Comparison of ENCODE assay signal across 8 cellular contexts in genomic region chr3:184379375-184380209, GRCh38. TPM values are rescaled to one million over a fixed set of nuclear protein-coding genes. Genes with fewer than 3 reads are reported as not detected.
DNase-seq lines count a peak whose midpoint lies in the region; ATAC-seq, FAIRE-seq and TF ChIP-seq lines count a peak whose summit lies in the region.

Gene CHRD, plus strand, starts transcription at chr3:184380054. Its CDS starts 265 bp downstream, at chr3:184380319.

- in situ Hi-C loops in G401 (cut with HindIII; ENCODE audit: low sequenced_read_pairs): no loop called here

- H3K36me3 ChIP-seq in RWPE2 (ENCODE audit: low read depth): no peaks in the 10 kb centered on the region
- H3K36me3 ChIP-seq in neural cell (ENCODE audit: insufficient read depth, low read length): no peaks in the 10 kb centered on the region

- TF ChIP-seq POLR2A in GM12892 (IDR thresholded peaks at IDR 0.05; ENCODE audit: low read depth, low read length): no peak

- no peaks in the 10 kb centered on the region for H3K9me2 ChIP-seq in neural cell (ENCODE audit: insufficient read depth, low read length)

- no peaks in the 10 kb centered on the region for H3K4me1 ChIP-seq in RWPE2 (ENCODE audit: insufficient read depth, poor library complexity, severe bottlenecking)

- no peak; the same call in 2 of the 3 replicates for ATAC-seq in RWPE2 (ENCODE audit: low read depth)

- no peak within 1 kb of the TSS for H3K27ac ChIP-seq in AG04450 (ENCODE audit: low read depth, low read length)
- H3K27ac ChIP-seq in RWPE2 (ENCODE audit: poor library complexity, severe bottlenecking): no peak within 1 kb of the TSS
- H3K27ac ChIP-seq in neural cell (ENCODE audit: low read length): no peak within 1 kb of the TSS

- POLR2A ChIA-PET in AG04450 (lab: Yijun Ruan, JAX): interaction anchor here (0.6 kb wide), 1 partner anchor 439 kb away, joined by 3 read pairs; no protein-coding TSS in a partner anchor

- no peak within 1 kb of the TSS for H3K4me2 ChIP-seq in neural cell (ENCODE audit: low read length)

- TF ChIP-seq EP300 in neural cell (conservative IDR thresholded peaks at IDR 0.05; ENCODE audit: poor library complexity, severe bottlenecking): no peak

- H4K20me1 ChIP-seq in neural cell (ENCODE audit: insufficient read depth): no peaks in the 10 kb centered on the region

- no peaks in the 10 kb centered on the region for H3F3A ChIP-seq in neural cell (ENCODE audit: insufficient read depth, low read length, poor library complexity, severe bottlenecking)

- CTCF ChIA-PET in AG04450 (lab: Charles Lee): no interaction called here

- FAIRE-seq in GM12892 (lab: Jason Lieb, UNC): no peak

- no peak for TF ChIP-seq CTCF in AG04450 (IDR thresholded peaks at IDR 0.05; ENCODE audit: low read depth, low read length)
- TF ChIP-seq CTCF in RWPE2 (IDR thresholded peaks at IDR 0.05; ENCODE audit: poor library complexity, severe bottlenecking): no peak
- TF ChIP-seq CTCF in fibroblast of mammary gland (conservative IDR thresholded peaks at IDR 0.05; ENCODE audit: control insufficient read depth, insufficient read depth, low read depth, low read length): no peak
- TF ChIP-seq CTCF in neural cell (IDR thresholded peaks at IDR 0.05; ENCODE audit: poor library complexity, severe bottlenecking): no peak

- H3K27me3 ChIP-seq in AG04450 (ENCODE audit: control insufficient read depth, insufficient read depth, low read length) (peaks cover 67% of the 10 kb centered on the region), RWPE2 (ENCODE audit: insufficient read depth, poor library complexity, severe bottlenecking) (peaks cover 47% of the 10 kb centered on the region), neural cell (ENCODE audit: insufficient read depth, low read depth, low read length) (peaks cover 39% of the 10 kb centered on the region)

- no peak for TF ChIP-seq RAD21 in neural cell (conservative IDR thresholded peaks at IDR 0.05)

- DNase-seq in AG04450 (ENCODE audit: low read depth, low spot score) (no peak), RWPE2 (ENCODE audit: low spot score) (no peak), fibroblast of mammary gland (ENCODE audit: low read depth) (no peak), SK-N-DZ (ENCODE audit: low spot score) (no peak), G401 (ENCODE audit: low spot score) (no peak), GM12892 (ENCODE audit: insufficient read length) (no peak)
- DNase-seq in effector CD4-positive, alpha-beta T cell: no peak

- H2AFZ ChIP-seq in neural cell (ENCODE audit: low read depth, low read length): no peak within 1 kb of the TSS

- H3K4me3 ChIP-seq in AG04450 (ENCODE audit: low read depth, low read length) (peak within 1 kb of the TSS; percentile 31; the same call in 1 of the 2 replicates), RWPE2 (ENCODE audit: severe bottlenecking) (peak within 1 kb of the TSS; percentile 37), fibroblast of mammary gland (ENCODE audit: control insufficient read depth, low read depth, low read length) (peak within 1 kb of the TSS; percentile 7), neural cell (ENCODE audit: low read length) (peak within 1 kb of the TSS; percentile 65)

- no peaks in the 10 kb centered on the region for H3K79me2 ChIP-seq in neural cell (replicated peaks; ENCODE audit: insufficient read depth, low read length)

- peak within 1 kb of the TSS; percentile 49 for H3K9ac ChIP-seq in neural cell (ENCODE audit: low read length)

- H3K9me3 ChIP-seq in AG04450 (ENCODE audit: control insufficient read depth, insufficient read depth, low read length) (no peaks in the 10 kb centered on the region; the same call in 1 of the 2 replicates), RWPE2 (ENCODE audit: severe bottlenecking) (no peaks in the 10 kb centered on the region), neural cell (ENCODE audit: low read length) (no peaks in the 10 kb centered on the region)

TF ChIP-seq in neural cell, 6 proteins besides CTCF, POLR2A, EP300 and RAD21:
- TF ChIP-seq POLR2AphosphoS5 (IDR thresholded peaks at IDR 0.05) (no peak), EZH2 (IDR thresholded peaks at IDR 0.05; ENCODE audit: borderline replicate concordance, insufficient read depth, low read length, poor library complexity, severe bottlenecking) (no peak), MXI1 (conservative IDR thresholded peaks at IDR 0.05; ENCODE audit: poor library complexity, severe bottlenecking) (no peak)
TF ChIP-seq in neural cell: peak in this region for 0.

RNA-seq across cellular contexts. Expression of gene CHRD, which starts in this region (rescaled TPM):
- polyA plus RNA-seq in AG04450 (2011; rRNA removed) (0.11 and 0.12 TPM in 2 replicates), neural cell (2.9 and 4.8 TPM in 2 replicates)
- 0.09 and 0.14 TPM in 2 replicates for polyA minus RNA-seq in AG04450 (2011; rRNA and poly(A)+ RNA removed)
- polyA minus RNA-seq in neural cell: 0.93 and 1.9 TPM in 2 replicates
- 6.1 and 15.3 TPM in 2 replicates for polyA plus RNA-seq in SK-N-DZ (2014; cell fraction: cytosol; rRNA removed)
- polyA plus RNA-seq in SK-N-DZ (2014; cell fraction: nucleus; rRNA removed): 203 and 207 TPM in 2 replicates
- 1.4 and 1.8 TPM in 2 replicates for total RNA-seq in G401 (2014; rRNA removed; shearing (Covaris generic))
- polyA plus RNA-seq in GM12892 (2012; ENCODE audit: missing spikeins): not detected

Comparison
In these comparisons a context has a peak if more than half of its experiments do, and no peak if none do; other contexts are left out.
1. H3K4me3 ChIP-seq: peak in every context shown above with its lines; median percentile 65 in neural cell; 37 in RWPE2; 31 in AG04450; 7 in fibroblast of mammary gland.